Comparison of ENCODE assay signal across 21 cellular contexts in genomic region chr7:21450076-21450475, GRCh38. TPM values are rescaled to one million over a fixed set of nuclear protein-coding genes. Genes with fewer than 3 reads are reported as not detected.
DNase-seq lines count a peak whose midpoint lies in the region; ATAC-seq, FAIRE-seq and TF ChIP-seq lines count a peak whose summit lies in the region.
"Had no signal": no experiment of that assay in that cellular context is flagged by ENCODE, and none has a peak within 500 bp of the region (broad histone marks: within the 10 kb centered on the region; RNA-seq: fewer than 3 reads in every experiment).

No MANE protein-coding gene starts in this region.

- no peak overlapping the region for H3K4me3 ChIP-seq in HepG2 (replicated peaks in 1 of 3; ENCODE audit: insufficient read depth in 1 of 3, low read depth in 2 of 3, low read length in 3 of 3)
- H3K4me3 ChIP-seq in right lobe of liver, result no peak overlapping the region
- no peak overlapping the region for H3K4me3 ChIP-seq in IMR-90 (ENCODE audit: insufficient read depth, low read depth, low read length)
- H3K4me3 ChIP-seq in K562, result no peak overlapping the region
- H3K4me3 ChIP-seq: BLaER1 had no signal

- ATAC-seq in HepG2, result no peak
- no peak for ATAC-seq in right lobe of liver
- ATAC-seq in IMR-90 (ENCODE audit: low read depth), result no peak
- no peak for ATAC-seq in K562

- TF ChIP-seq RAD21 in HepG2 (CRISPR knock-in tag; IDR thresholded peaks at IDR 0.05) (no peak), IMR-90 (IDR thresholded peaks at IDR 0.05; ENCODE audit: low read length) (no peak), K562 (CRISPR knock-in tag; conservative IDR thresholded peaks at IDR 0.05 in 1 of 2, IDR thresholded peaks at IDR 0.05 in 1 of 2) (no peak)

- no peaks in the 10 kb centered on the region for H3K79me2 ChIP-seq in HepG2 (ENCODE audit: insufficient read depth, low read length)
- H3K79me2 ChIP-seq in K562 (ENCODE audit: control insufficient read depth, insufficient read depth, low read length), result no peaks in the 10 kb centered on the region

- H2BK5ac ChIP-seq in IMR-90 (ENCODE audit: low read depth, low read length, poor library complexity, severe bottlenecking), result no peak overlapping the region

- dilution Hi-C loops in IMR-90 (cut with HindIII; ENCODE audit: low sequenced_read_pairs, unreplicated experiment), result no loop called here

- in situ Hi-C loops in HepG2 (cut with HindIII; ENCODE audit: extremely low pct_ligation_motif_present, low pct_unique_long_range_greater_than_20kb), result no loop called here
- in situ Hi-C loops in IMR-90 (cut with MboI; ENCODE audit: low sequenced_read_pairs), result no loop called here
- in situ Hi-C loops in K562 (cut with MboI), result no loop called here

- H3K14ac ChIP-seq in IMR-90 (replicated peaks; ENCODE audit: low read depth, low read length), result no peak overlapping the region

- H2AK5ac ChIP-seq in IMR-90 (ENCODE audit: low read depth, low read length), result no peak overlapping the region

- H3K27me3 ChIP-seq in HepG2 (ENCODE audit: control insufficient read depth in 1 of 2, insufficient read depth in 2 of 2, low read length in 2 of 2), result no peaks in the 10 kb centered on the region
- no peaks in the 10 kb centered on the region for H3K27me3 ChIP-seq in right lobe of liver
- no peaks in the 10 kb centered on the region for H3K27me3 ChIP-seq in IMR-90 (ENCODE audit: control insufficient read depth, insufficient read depth, low read length)
- no peaks in the 10 kb centered on the region for H3K27me3 ChIP-seq in K562 (ENCODE audit: control insufficient read depth in 2 of 2, insufficient read depth in 2 of 2, low read length in 2 of 2)
- H3K27me3 ChIP-seq: BE2C, BLaER1 had no signal

- CTCF ChIA-PET in HepG2 (lab: Yijun Ruan, JAX; ENCODE audit: low intra/inter-chr PET ratio, low total read pairs), result no interaction called here
- CTCF ChIA-PET in IMR-90 (lab: Yijun Ruan, JAX), result interaction anchor here (0.7 kb wide), 1 partner anchor 56 kb away, joined by 3 read pairs; no protein-coding TSS in a partner anchor
- CTCF ChIA-PET in K562 (lab: Yijun Ruan, JAX; ENCODE audit: low intra/inter-chr PET ratio), result no interaction called here

- POLR2A ChIA-PET in HepG2 (lab: Yijun Ruan, JAX), result no interaction called here
- POLR2A ChIA-PET in IMR-90 (lab: Charles Lee; ENCODE audit: unreplicated experiment), result no interaction called here
- POLR2A ChIA-PET in K562 (lab: Yijun Ruan, JAX), result no interaction called here

- TF ChIP-seq EP300 in HepG2 (IDR thresholded peaks at IDR 0.05; ENCODE audit: low read depth in 2 of 2, low read length in 2 of 2) (no peak), HepG2 (CRISPR knock-in tag; IDR thresholded peaks at IDR 0.05; ENCODE audit: borderline replicate concordance) (no peak), K562 (IDR thresholded peaks at IDR 0.05; ENCODE audit: low read length) (no peak)

- H3K9me3 ChIP-seq in HepG2 (ENCODE audit: low read length) (peaks cover 38% of the 10 kb centered on the region), right lobe of liver (no peaks in the 10 kb centered on the region), IMR-90 (ENCODE audit: control insufficient read depth, insufficient read depth, low read length) (peaks cover 3% of the 10 kb centered on the region; the same call in 1 of the 2 replicates), K562 (replicated peaks; ENCODE audit: control insufficient read depth, insufficient read depth, low read depth, low read length) (no peaks in the 10 kb centered on the region)

- FAIRE-seq in HepG2 (lab: Jason Lieb, UNC) (no peak), K562 (lab: Jason Lieb, UNC) (no peak)
- FAIRE-seq: D721Med, GM12891, GM19239 had no signal

- no peaks in the 10 kb centered on the region for H3K4me1 ChIP-seq in HepG2 (ENCODE audit: insufficient read depth, low read length)
- H3K4me1 ChIP-seq in right lobe of liver, result no peaks in the 10 kb centered on the region
- no peaks in the 10 kb centered on the region for H3K4me1 ChIP-seq in IMR-90 (ENCODE audit: control insufficient read depth, insufficient read depth, low read length)
- peaks cover 0 to 4% of the 10 kb centered on the region in 2 experiments; a peak in 1 of 5 replicates for H3K4me1 ChIP-seq in K562 (replicated peaks in 1 of 2; ENCODE audit: control insufficient read depth in 2 of 2, insufficient read depth in 2 of 2, low read length in 2 of 2)
- H3K4me1 ChIP-seq: BE2C, Caco-2 had no signal

- no peak overlapping the region for H2AK9ac ChIP-seq in IMR-90 (replicated peaks; ENCODE audit: low read depth, low read length, poor library complexity)

- intact Hi-C loops in HepG2 (cut with micrococcal nuclease; ENCODE audit: unreplicated experiment) (no loop called here), right lobe of liver (cut with DNase I) (no loop called here), IMR-90 (cut with micrococcal nuclease) (no loop called here), K562 (cut with micrococcal nuclease) (no loop called here)

- H3K9ac ChIP-seq in HepG2 (ENCODE audit: insufficient read depth, low read depth, low read length) (no peak overlapping the region), IMR-90 (ENCODE audit: low read depth, low read length) (no peak overlapping the region), K562 (ENCODE audit: insufficient read depth in 1 of 2, low read depth in 2 of 2, low read length in 2 of 2) (no peak overlapping the region)
- H3K9ac ChIP-seq: BLaER1 had no signal

- H3K23ac ChIP-seq in IMR-90 (ENCODE audit: low read depth, low read length), result no peak overlapping the region

- no peak overlapping the region for H2AFZ ChIP-seq in HepG2 (ENCODE audit: low read length)
- H2AFZ ChIP-seq in IMR-90 (replicated peaks; ENCODE audit: low read length, poor library complexity), result no peak overlapping the region
- no peak overlapping the region for H2AFZ ChIP-seq in K562 (ENCODE audit: low read depth, low read length)

- no peaks in the 10 kb centered on the region for H3K9me1 ChIP-seq in IMR-90 (ENCODE audit: insufficient read depth, low read length)
- H3K9me1 ChIP-seq in K562 (ENCODE audit: control insufficient read depth, insufficient read depth, low read length), result no peaks in the 10 kb centered on the region

- no peak overlapping the region for H4K5ac ChIP-seq in IMR-90 (ENCODE audit: low read depth, low read length)

- H3K36me3 ChIP-seq in HepG2 (replicated peaks in 1 of 2; ENCODE audit: control insufficient read depth in 1 of 2, insufficient read depth in 2 of 2, low read length in 2 of 2) (no peaks in the 10 kb centered on the region), right lobe of liver (no peaks in the 10 kb centered on the region), IMR-90 (ENCODE audit: control insufficient read depth, insufficient read depth, low read length) (no peaks in the 10 kb centered on the region), K562 (ENCODE audit: control insufficient read depth, insufficient read depth, low read length) (no peaks in the 10 kb centered on the region)
- H3K36me3 ChIP-seq: BE2C had no signal

- DNase-seq in HepG2 (ENCODE audit: low spot score), result no peak
- no peak for DNase-seq in right lobe of liver
- no peak for DNase-seq in IMR-90
- no peak for DNase-seq in K562 (ENCODE audit: extremely low read depth in 1 of 4, low spot score in 3 of 4)
- no peak for DNase-seq in AG20443 (ENCODE audit: low spot score)
- no peak for DNase-seq in HPDE6-E6E7 (ENCODE audit: extremely low spot score)
- no peak for DNase-seq in COLO668 (lab: John Stamatoyannopoulos, UW; ENCODE audit: unreplicated experiment)
- DNase-seq: 8988T; BE2C; C1 segment of cervical spinal cord; Caco-2; Calu3; CD4-positive, alpha-beta memory T cell; CD4-positive, CD25-positive, alpha-beta regulatory T cell; CD8-positive, alpha-beta memory T cell; DMS79 treated with DMSO at 0.1 percent for 48 hours; GF-D8 had no signal

- no peak overlapping the region for H2BK15ac ChIP-seq in IMR-90 (ENCODE audit: low read depth, low read length)

- TF ChIP-seq CTCF in HepG2 (CRISPR knock-in tag; IDR thresholded peaks at IDR 0.05), result no peak
- TF ChIP-seq CTCF in right lobe of liver (IDR thresholded peaks at IDR 0.05), result no peak
- TF ChIP-seq CTCF in IMR-90 (conservative IDR thresholded peaks at IDR 0.05; ENCODE audit: low read depth, low read length), result no peak
- TF ChIP-seq CTCF in K562 (IDR thresholded peaks at IDR 0.05 in 2 of 3, conservative IDR thresholded peaks at IDR 0.05 in 1 of 3; ENCODE audit: insufficient read depth in 2 of 3, low read depth in 1 of 3, low read length in 3 of 3), result no peak

- no peak overlapping the region for H3K56ac ChIP-seq in IMR-90 (ENCODE audit: extremely low read depth, insufficient read depth, low read length)

- H3K27ac ChIP-seq in HepG2 (ENCODE audit: extremely low read length, insufficient read depth, low read length) (no peak overlapping the region), right lobe of liver (no peak overlapping the region), IMR-90 (ENCODE audit: insufficient read depth, low read length) (no peak overlapping the region), K562 (ENCODE audit: extremely low read depth, low read depth, low read length) (no peak overlapping the region)
- H3K27ac ChIP-seq: BLaER1 had no signal

- no peaks in the 10 kb centered on the region; a peak in 1 of 4 replicates for H3K79me1 ChIP-seq in IMR-90 (ENCODE audit: low read depth in 1 of 2, low read length in 2 of 2)

- no peak overlapping the region for H3K4ac ChIP-seq in IMR-90 (ENCODE audit: low read depth, low read length)

- no peak overlapping the region for H4K91ac ChIP-seq in IMR-90 (ENCODE audit: insufficient read depth, low read depth, low read length)

- BruUV-seq in HepG2 (replicated peaks; lab: Mats Ljungman, UMichigan), result no TSS peak
- no TSS peak for BruUV-seq in IMR-90 (replicated peaks; lab: Mats Ljungman, UMichigan)
- no TSS peak for BruUV-seq in K562 (replicated peaks; lab: Mats Ljungman, UMichigan)

- H4K8ac ChIP-seq in IMR-90 (ENCODE audit: low read depth in 2 of 2, low read length in 2 of 2), result no peak overlapping the region

- TF ChIP-seq POLR2A in HepG2 (IDR thresholded peaks at IDR 0.05; ENCODE audit: insufficient read depth in 1 of 2, low read depth in 2 of 2, low read length in 2 of 2), result no peak
- TF ChIP-seq POLR2A in right lobe of liver (IDR thresholded peaks at IDR 0.05), result no peak
- no peak for TF ChIP-seq POLR2A in IMR-90 (IDR thresholded peaks at IDR 0.05; ENCODE audit: low read depth, low read length)
- TF ChIP-seq POLR2A in K562 (conservative IDR thresholded peaks at IDR 0.05), result no peak

- no peak overlapping the region for H2BK20ac ChIP-seq in IMR-90 (ENCODE audit: low read depth, low read length)

- H3K18ac ChIP-seq in IMR-90 (ENCODE audit: low read depth, low read length), result no peak overlapping the region

- no peaks in the 10 kb centered on the region for H4K20me1 ChIP-seq in HepG2 (ENCODE audit: insufficient read depth, low read length)
- no peaks in the 10 kb centered on the region for H4K20me1 ChIP-seq in IMR-90 (ENCODE audit: insufficient read depth, low read length)
- H4K20me1 ChIP-seq in K562 (replicated peaks; ENCODE audit: control insufficient read depth, insufficient read depth, low read length), result no peaks in the 10 kb centered on the region
- H4K20me1 ChIP-seq: BLaER1 had no signal

- no peak overlapping the region for H3K4me2 ChIP-seq in HepG2 (ENCODE audit: low read depth, low read length)
- no peak overlapping the region for H3K4me2 ChIP-seq in IMR-90 (ENCODE audit: low read depth, low read length)
- no peak overlapping the region for H3K4me2 ChIP-seq in K562 (ENCODE audit: insufficient read depth, low read length)

- H2BK120ac ChIP-seq in IMR-90 (ENCODE audit: low read depth, low read length), result no peak overlapping the region

RNA-seq across cellular contexts. Expression of gene SP4, which starts 22.2 kb away (rescaled TPM):
- total RNA-seq in HepG2 (2016; rRNA removed; fragmentation: Illumina TruSeq; extraction: Trizol), result 4.8 and 6.5 TPM in 2 replicates
- 0.71 and 2.3 TPM in 2 replicates for total RNA-seq in HepG2 (2016; cell fraction: cytosol; rRNA removed; fragmentation: Illumina TruSeq; extraction: Trizol; ENCODE audit: low read depth)
- total RNA-seq in HepG2 (2016; cell fraction: insoluble cytoplasmic fraction; rRNA removed; fragmentation: Illumina TruSeq; extraction: Trizol), result 4.6 and 6.8 TPM in 2 replicates
- 2.0 and 2.7 TPM in 2 replicates for total RNA-seq in HepG2 (2016; cell fraction: membrane; rRNA removed; fragmentation: Illumina TruSeq; extraction: Trizol)
- total RNA-seq in HepG2 (2016; cell fraction: nucleus; rRNA removed; fragmentation: Illumina TruSeq; extraction: Trizol), result 7.3 and 10.5 TPM in 2 replicates
- polyA plus RNA-seq in HepG2 (2011; rRNA removed), result 2.7 TPM in 2 replicates
- polyA plus RNA-seq in HepG2 (2011; cell fraction: cytosol; rRNA removed), result 1.4 and 1.9 TPM in 2 replicates
- 2.0 and 2.1 TPM in 2 replicates for polyA plus RNA-seq in HepG2 (2011; cell fraction: nucleus; rRNA removed)
- 1.9 and 2.1 TPM in 2 replicates for polyA plus RNA-seq in HepG2 (2012)
- 0.09 and 0.10 TPM in 2 replicates for polyA plus RNA-seq in HepG2 (2016; cell fraction: cytosol; fragmentation: Illumina TruSeq; extraction: Trizol; ENCODE audit: low read depth)
- polyA plus RNA-seq in HepG2 (2016; cell fraction: insoluble cytoplasmic fraction; fragmentation: Illumina TruSeq; extraction: Trizol; ENCODE audit: low read depth), result 3.8 and 4.0 TPM in 2 replicates
- 0.48 and 0.50 TPM in 2 replicates for polyA plus RNA-seq in HepG2 (2016; cell fraction: membrane; fragmentation: Illumina TruSeq; extraction: Trizol; ENCODE audit: low read depth)
- polyA plus RNA-seq in HepG2 (2016; cell fraction: nucleus; fragmentation: Illumina TruSeq; extraction: Trizol; ENCODE audit: insufficient read depth, low read depth), result 3.0 and 3.5 TPM in 2 replicates
- polyA minus RNA-seq in HepG2 (2011; rRNA and poly(A)+ RNA removed; ENCODE audit: low replicate concordance), result 11.1 and 11.3 TPM in 2 replicates
- 5.0 and 5.8 TPM in 2 replicates for polyA minus RNA-seq in HepG2 (2011; cell fraction: cytosol; rRNA and poly(A)+ RNA removed)
- 23.1 and 26.9 TPM in 2 replicates for polyA minus RNA-seq in HepG2 (2011; cell fraction: nucleus; rRNA and poly(A)+ RNA removed)
- 1 to 10 TPM; 1.2 to 3.2 (median 2.3) TPM for total RNA-seq in right lobe of liver
- 5.6 and 5.9 TPM in 2 replicates for total RNA-seq in IMR-90 (2012; rRNA removed)
- polyA plus RNA-seq in IMR-90 (2012; rRNA removed), result 0.85 and 0.97 TPM in 2 replicates
- 0.30 and 0.40 TPM in 2 replicates for polyA plus RNA-seq in IMR-90 (2012; cell fraction: cytosol; rRNA removed)
- 0.23 and 1.1 TPM in 2 replicates for polyA plus RNA-seq in IMR-90 (2012; cell fraction: nucleus; rRNA removed; ENCODE audit: low replicate concordance)
- 15.9 and 25.2 TPM in 2 replicates for total RNA-seq in K562 (2011; cell fraction: chromatin; rRNA removed; ENCODE audit: low replicate concordance)
- total RNA-seq in K562 (2011; cell fraction: nucleolus; rRNA removed), result 10.7 and 10.8 TPM in 2 replicates
- 12.7 and 13.3 TPM in 2 replicates for total RNA-seq in K562 (2011; cell fraction: nucleoplasm; rRNA removed)
- 3.5 and 4.8 TPM in 2 replicates for total RNA-seq in K562 (2014; rRNA removed)
- 9.2 and 9.4 TPM in 2 replicates for total RNA-seq in K562 (2014; rRNA removed; fragmentation: Illumina TruSeq; extraction: Trizol)
- 6.4 and 8.3 TPM in 2 replicates for total RNA-seq in K562 (2015; rRNA removed; fragmentation: Illumina TruSeq; extraction: Trizol)
- 4.9 and 5.8 TPM in 2 replicates for total RNA-seq in K562 (2021)
- polyA plus RNA-seq in K562 (2011; rRNA removed), result 5.7 and 7.4 TPM in 2 replicates
- 3.4 and 3.7 TPM in 2 replicates for polyA plus RNA-seq in K562 (2011; cell fraction: cytosol; rRNA removed)
- polyA plus RNA-seq in K562 (2011; cell fraction: nucleus; rRNA removed), result 3.8 and 4.7 TPM in 2 replicates
- 2.1 and 2.2 TPM in 2 replicates for polyA plus RNA-seq in K562 (2012)
- polyA plus RNA-seq in K562 (2014; fragmentation: Illumina TruSeq; extraction: Trizol), result 3.9 and 4.5 TPM in 2 replicates
- 1 to 10 TPM; 2.5 to 3.4 TPM for polyA plus RNA-seq in K562 (2014; fragmentation: Nextera tagmentation; extraction: Ambion mirVana)
- 2.4 TPM in 2 replicates for polyA plus RNA-seq in K562 (2014; rRNA removed)
- polyA minus RNA-seq in K562 (2011; rRNA and poly(A)+ RNA removed), result 23.3 and 25.3 TPM in 2 replicates
- 5.4 and 9.9 TPM in 2 replicates for polyA minus RNA-seq in K562 (2011; cell fraction: cytosol; rRNA and poly(A)+ RNA removed)
- polyA minus RNA-seq in K562 (2011; cell fraction: nucleus; rRNA and poly(A)+ RNA removed), result 16.8 and 26.8 TPM in 2 replicates

Comparison
In these comparisons a context has a peak if more than half of its experiments do, and no peak if none do; other contexts are left out.
1. Of the 241 proteins assayed by ChIP-seq in both HepG2 and K562: peak only in HepG2: none; only in K562: MAFG; in both: MAFF and MAFK; in neither: 238.